In genomic region chr13:98581971-98582702, GRCh38 we compare ENCODE assay signal across 1 cellular context.
A peak's percentile ranks its signal among the peaks of the same experiment; 100 is the strongest.
TF ChIP-seq lines count a peak whose summit lies in the region.

No MANE protein-coding gene starts in this region.

TF ChIP-seq in HEK293, 187 proteins besides CTCF, POLR2A, EP300 and RAD21 (continued from another document and continues in another):
- TF ChIP-seq PRDM6 (tag by site-specific recombination; IDR thresholded peaks at IDR 0.05) (peak; percentile 92), ZNF112 (tag by site-specific recombination; IDR thresholded peaks at IDR 0.05) (no peak), ZNF549 (tag by site-specific recombination; IDR thresholded peaks at IDR 0.05) (no peak), ZNF416 (tag by site-specific recombination; IDR thresholded peaks at IDR 0.05) (no peak), YY2 (tag by site-specific recombination; IDR thresholded peaks at IDR 0.05) (no peak), ZNF830 (tag by site-specific recombination; IDR thresholded peaks at IDR 0.05; ENCODE audit: low read depth) (no peak), PRDM2 (tag by site-specific recombination; IDR thresholded peaks at IDR 0.05; ENCODE audit: borderline replicate concordance) (no peak), BCL11B (tag by site-specific recombination; IDR thresholded peaks at IDR 0.05; ENCODE audit: low read depth) (no peak), ZNF350 (tag by site-specific recombination; IDR thresholded peaks at IDR 0.05) (no peak), KLF16 (tag by site-specific recombination; IDR thresholded peaks at IDR 0.05) (no peak), INSM2 (tag by site-specific recombination; IDR thresholded peaks at IDR 0.05) (peak; percentile 68; the same call in 1 of the 2 replicates), ZNF423 (tag by site-specific recombination; IDR thresholded peaks at IDR 0.05) (no peak), ZBTB44 (tag by site-specific recombination; IDR thresholded peaks at IDR 0.05) (peak; percentile 68; the same call in 1 of the 2 replicates), KLF9 (tag by site-specific recombination; IDR thresholded peaks at IDR 0.05; ENCODE audit: low read depth) (peak; percentile 17; the same call in 1 of the 2 replicates), ZBTB11 (tag by site-specific recombination; conservative IDR thresholded peaks at IDR 0.05; ENCODE audit: low read depth) (no peak), ZNF449 (tag by site-specific recombination; IDR thresholded peaks at IDR 0.05) (no peak), ZNF521 (tag by site-specific recombination; IDR thresholded peaks at IDR 0.05) (no peak), ZNF560 (tag by site-specific recombination; IDR thresholded peaks at IDR 0.05; ENCODE audit: borderline replicate concordance) (no peak), MYNN (tag by site-specific recombination; IDR thresholded peaks at IDR 0.05; ENCODE audit: borderline replicate concordance) (no peak), ZNF202 (tag by site-specific recombination; IDR thresholded peaks at IDR 0.05; ENCODE audit: borderline replicate concordance) (no peak), ZNF155 (tag by site-specific recombination; IDR thresholded peaks at IDR 0.05) (no peak), OVOL3 (tag by site-specific recombination; IDR thresholded peaks at IDR 0.05) (no peak), ZNF621 (tag by site-specific recombination; IDR thresholded peaks at IDR 0.05) (no peak), SP3 (tag by site-specific recombination; IDR thresholded peaks at IDR 0.05) (no peak), GFI1B (tag by site-specific recombination; IDR thresholded peaks at IDR 0.05) (peak; percentile 77; the same call in 1 of the 2 replicates), ZBTB20 (tag by site-specific recombination; IDR thresholded peaks at IDR 0.05) (peak; percentile 68), ZNF610 (tag by site-specific recombination; IDR thresholded peaks at IDR 0.05; ENCODE audit: borderline replicate concordance) (no peak), ZFHX2 (tag by site-specific recombination; conservative IDR thresholded peaks at IDR 0.05) (no peak), ZBTB7A (tag by site-specific recombination; IDR thresholded peaks at IDR 0.05; ENCODE audit: low read depth) (no peak), AEBP2 (tag by site-specific recombination; IDR thresholded peaks at IDR 0.05; ENCODE audit: borderline replicate concordance) (no peak), ZNF555 (tag by site-specific recombination; conservative IDR thresholded peaks at IDR 0.05) (no peak), ZNF19 (tag by site-specific recombination; IDR thresholded peaks at IDR 0.05; ENCODE audit: low read depth) (no peak), YY1 (tag by site-specific recombination; IDR thresholded peaks at IDR 0.05) (no peak), PRDM1 (tag by site-specific recombination; IDR thresholded peaks at IDR 0.05) (peak; percentile 66)
- TF ChIP-seq, protein P1, sequence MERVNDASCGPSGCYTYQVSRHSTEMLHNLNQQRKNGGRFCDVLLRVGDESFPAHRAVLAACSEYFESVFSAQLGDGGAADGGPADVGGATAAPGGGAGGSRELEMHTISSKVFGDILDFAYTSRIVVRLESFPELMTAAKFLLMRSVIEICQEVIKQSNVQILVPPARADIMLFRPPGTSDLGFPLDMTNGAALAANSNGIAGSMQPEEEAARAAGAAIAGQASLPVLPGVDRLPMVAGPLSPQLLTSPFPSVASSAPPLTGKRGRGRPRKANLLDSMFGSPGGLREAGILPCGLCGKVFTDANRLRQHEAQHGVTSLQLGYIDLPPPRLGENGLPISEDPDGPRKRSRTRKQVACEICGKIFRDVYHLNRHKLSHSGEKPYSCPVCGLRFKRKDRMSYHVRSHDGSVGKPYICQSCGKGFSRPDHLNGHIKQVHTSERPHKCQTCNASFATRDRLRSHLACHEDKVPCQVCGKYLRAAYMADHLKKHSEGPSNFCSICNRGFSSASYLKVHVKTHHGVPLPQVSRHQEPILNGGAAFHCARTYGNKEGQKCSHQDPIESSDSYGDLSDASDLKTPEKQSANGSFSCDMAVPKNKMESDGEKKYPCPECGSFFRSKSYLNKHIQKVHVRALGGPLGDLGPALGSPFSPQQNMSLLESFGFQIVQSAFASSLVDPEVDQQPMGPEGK (tag by site-specific recombination; IDR thresholded peaks at IDR 0.05), result 0 out of 2 replicates have a peak, but pooled peaks have one; percentile 24
- TF ChIP-seq, protein P2, sequence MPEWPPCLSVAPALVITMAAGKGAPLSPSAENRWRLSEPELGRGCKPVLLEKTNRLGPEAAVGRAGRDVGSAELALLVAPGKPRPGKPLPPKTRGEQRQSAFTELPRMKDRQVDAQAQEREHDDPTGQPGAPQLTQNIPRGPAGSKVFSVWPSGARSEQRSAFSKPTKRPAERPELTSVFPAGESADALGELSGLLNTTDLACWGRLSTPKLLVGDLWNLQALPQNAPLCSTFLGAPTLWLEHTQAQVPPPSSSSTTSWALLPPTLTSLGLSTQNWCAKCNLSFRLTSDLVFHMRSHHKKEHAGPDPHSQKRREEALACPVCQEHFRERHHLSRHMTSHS (tag by site-specific recombination; IDR thresholded peaks at IDR 0.05), result no peak
- TF ChIP-seq, protein P3, sequence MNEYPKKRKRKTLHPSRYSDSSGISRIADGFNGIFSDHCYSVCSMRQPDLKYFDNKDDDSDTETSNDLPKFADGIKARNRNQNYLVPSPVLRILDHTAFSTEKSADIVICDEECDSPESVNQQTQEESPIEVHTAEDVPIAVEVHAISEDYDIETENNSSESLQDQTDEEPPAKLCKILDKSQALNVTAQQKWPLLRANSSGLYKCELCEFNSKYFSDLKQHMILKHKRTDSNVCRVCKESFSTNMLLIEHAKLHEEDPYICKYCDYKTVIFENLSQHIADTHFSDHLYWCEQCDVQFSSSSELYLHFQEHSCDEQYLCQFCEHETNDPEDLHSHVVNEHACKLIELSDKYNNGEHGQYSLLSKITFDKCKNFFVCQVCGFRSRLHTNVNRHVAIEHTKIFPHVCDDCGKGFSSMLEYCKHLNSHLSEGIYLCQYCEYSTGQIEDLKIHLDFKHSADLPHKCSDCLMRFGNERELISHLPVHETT (tag by site-specific recombination; IDR thresholded peaks at IDR 0.05), result peak; percentile 55
